In the genomic region with DNA sequence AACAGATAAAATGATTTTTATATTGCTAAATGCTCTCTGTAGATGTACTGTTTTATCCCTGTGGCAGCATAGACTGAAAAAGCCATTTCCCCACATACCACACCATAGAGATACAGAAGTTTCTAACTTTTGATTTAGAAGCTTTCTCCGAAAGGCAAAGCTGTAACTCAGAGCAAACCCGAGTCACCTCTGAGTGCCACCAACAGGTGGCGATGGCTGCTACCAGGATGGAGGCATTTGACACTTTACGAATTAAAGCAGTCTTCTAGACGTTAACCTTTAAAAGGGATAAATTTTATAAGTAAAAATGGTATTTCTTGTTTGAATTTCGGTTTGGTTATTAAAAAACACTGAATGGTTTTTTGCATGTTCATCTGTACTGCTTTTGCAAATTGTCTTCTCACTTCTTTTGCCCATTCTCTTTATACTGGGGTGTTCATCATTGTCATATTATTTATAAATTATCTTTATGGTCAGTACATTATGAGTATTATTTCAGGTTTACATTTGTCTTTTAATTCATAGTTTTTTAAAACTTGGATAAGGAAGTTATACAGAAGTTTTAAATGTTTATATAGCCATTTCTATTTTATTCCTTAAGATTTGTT, we compare ENCODE assay signal across 8 cellular contexts.
DNase-seq lines count a peak whose midpoint lies in the region; ATAC-seq and TF ChIP-seq lines count a peak whose summit lies in the region.

No MANE protein-coding gene starts in this region.

- TF ChIP-seq CTCF in AG04449 (IDR thresholded peaks at IDR 0.05; ENCODE audit: insufficient read depth, low read length, missing control alignments) (peak; percentile 73), colonic mucosa (IDR thresholded peaks at IDR 0.05) (peak; percentile 45)

- no peak overlapping the region for H4K8ac ChIP-seq in mesenchymal stem cell (ENCODE audit: low read length)

- H2BK15ac ChIP-seq in mesenchymal stem cell (ENCODE audit: low read depth, poor library complexity, severe bottlenecking): no peak overlapping the region

- no peak overlapping the region for H4K91ac ChIP-seq in mesenchymal stem cell (ENCODE audit: low read length)

- no peak overlapping the region for H3K27ac Mint-ChIP-seq in T-helper 2 cell treated with Interferon-gamma antibody and Interleukin-4, amounts not matched to agents 5 μg/mL and 100 μg/mL, for 36 hours

- no peak overlapping the region for H3K23ac ChIP-seq in mesenchymal stem cell (ENCODE audit: low read length in 2 of 2)

- no peak overlapping the region for H3K18ac ChIP-seq in mesenchymal stem cell (ENCODE audit: low read depth in 1 of 2, low read length in 2 of 2)

- H3K4me1 ChIP-seq in NT2/D1 (ENCODE audit: insufficient read depth, insufficient read length): no peaks in the 10 kb centered on the region
- H3K4me1 ChIP-seq in colonic mucosa: no peaks in the 10 kb centered on the region
- no peaks in the 10 kb centered on the region for H3K4me1 ChIP-seq in mesenchymal stem cell (ENCODE audit: control insufficient read depth, insufficient read depth, low read depth, low read length)

- CTCF ChIA-PET in AG04449 (lab: Yijun Ruan, JAX): interaction anchor here (0.6 to 3.3 kb wide), 21 partner anchors 9 to 895 kb away, joined by 3 to 14 read pairs (median 3); no protein-coding TSS in a partner anchor

- no peak overlapping the region for H3K4me3 Mint-ChIP-seq in T-helper 2 cell treated with Interferon-gamma antibody and Interleukin-4, amounts not matched to agents 5 μg/mL and 100 μg/mL, for 36 hours

- H3K9me3 Mint-ChIP-seq in T-helper 2 cell treated with Interferon-gamma antibody and Interleukin-4, amounts not matched to agents 5 μg/mL and 100 μg/mL, for 36 hours: no peaks in the 10 kb centered on the region

- no peak overlapping the region for H3K4me2 ChIP-seq in mesenchymal stem cell (ENCODE audit: low read length, poor library complexity, severe bottlenecking)

- no peak overlapping the region for H2AK5ac ChIP-seq in mesenchymal stem cell (ENCODE audit: low read length, severe bottlenecking)

- intact Hi-C loops in colonic mucosa (cut with DNase I): loop anchor here (5.0 kb wide), 1 partner anchor 894 kb away; no protein-coding TSS in a partner anchor

- no peaks in the 10 kb centered on the region for H3K79me1 ChIP-seq in mesenchymal stem cell (replicated peaks; ENCODE audit: low read length, poor library complexity, severe bottlenecking)

- H3K9ac ChIP-seq in NT2/D1 (ENCODE audit: insufficient read length, low read depth) (no peak overlapping the region), colonic mucosa (ENCODE audit: low read depth in 2 of 2, low read length in 2 of 2) (no peak overlapping the region), mesenchymal stem cell (ENCODE audit: low read length) (no peak overlapping the region)

- H3K27ac ChIP-seq in colonic mucosa: no peak overlapping the region
- no peak overlapping the region for H3K27ac ChIP-seq in mesenchymal stem cell (ENCODE audit: low read length, poor library complexity, severe bottlenecking)

- no peak overlapping the region for H2BK120ac ChIP-seq in mesenchymal stem cell (ENCODE audit: low read depth, low read length)

- H3K36me3 Mint-ChIP-seq in T-helper 2 cell treated with Interferon-gamma antibody and Interleukin-4, amounts not matched to agents 5 μg/mL and 100 μg/mL, for 36 hours (ENCODE audit: low read depth): no peaks in the 10 kb centered on the region

- H3K9me3 ChIP-seq in NT2/D1 (ENCODE audit: insufficient read depth, low read length) (no peaks in the 10 kb centered on the region), colonic mucosa (no peaks in the 10 kb centered on the region), mesenchymal stem cell (ENCODE audit: control insufficient read depth, low read length) (no peaks in the 10 kb centered on the region)

- H2AFZ ChIP-seq in mesenchymal stem cell (ENCODE audit: low read depth, low read length): no peak overlapping the region

- H2BK5ac ChIP-seq in mesenchymal stem cell (ENCODE audit: low read depth, low read length, poor library complexity, severe bottlenecking): no peak overlapping the region

- peaks cover 3% of the 10 kb centered on the region for H3K27me3 Mint-ChIP-seq in T-helper 2 cell treated with Interferon-gamma antibody and Interleukin-4, amounts not matched to agents 5 μg/mL and 100 μg/mL, for 36 hours (ENCODE audit: low read depth)

- H3K4ac ChIP-seq in mesenchymal stem cell (ENCODE audit: low read depth in 1 of 2, low read length in 2 of 2): no peak overlapping the region

- no peaks in the 10 kb centered on the region for H3K4me1 Mint-ChIP-seq in T-helper 2 cell treated with Interferon-gamma antibody and Interleukin-4, amounts not matched to agents 5 μg/mL and 100 μg/mL, for 36 hours (ENCODE audit: low read depth)

- H2BK12ac ChIP-seq in mesenchymal stem cell (ENCODE audit: low read length in 2 of 2): no peak overlapping the region

- WGBS in mesenchymal stem cell: 10% methylated on average over 4 of the region's 6 CpGs

- H3K27me3 ChIP-seq in NT2/D1 (ENCODE audit: insufficient read depth, insufficient read length) (no peaks in the 10 kb centered on the region), colonic mucosa (no peaks in the 10 kb centered on the region), mesenchymal stem cell (ENCODE audit: control insufficient read depth in 1 of 2, insufficient read depth in 1 of 2, low read length in 2 of 2) (peaks cover 0 to 5% of the 10 kb centered on the region in 2 experiments)

- DNase-seq in AG04449 (ENCODE audit: low read depth, low spot score) (peak; percentile 4), GM03348 (ENCODE audit: low spot score) (peak; percentile 68), NT2/D1 (ENCODE audit: low read depth, low spot score) (peak; percentile 15), colonic mucosa (peak; percentile 21), mesenchymal stem cell (peak; percentile 57), 8988T (no peak)
- DNase-seq in T-helper 2 cell treated with Interferon-gamma antibody and Interleukin-4, amounts not matched to agents 5 μg/mL and 100 μg/mL, for 36 hours (ENCODE audit: low spot score): no peak

- H3K4me3 ChIP-seq in AG04449 (ENCODE audit: low read depth, low read length) (no peak overlapping the region), NT2/D1 (ENCODE audit: insufficient read length, low read depth) (no peak overlapping the region), colonic mucosa (no peak overlapping the region), mesenchymal stem cell (ENCODE audit: insufficient read depth in 1 of 2, low read depth in 1 of 2, low read length in 2 of 2) (no peak overlapping the region)

- no peak overlapping the region for H3K14ac ChIP-seq in mesenchymal stem cell (ENCODE audit: low read length in 2 of 2)

- peak; percentile 71 for ATAC-seq in HG02938 (IDR thresholded peaks at IDR 0.05; ENCODE audit: unreplicated experiment)

- H3K36me3 ChIP-seq in NT2/D1 (ENCODE audit: insufficient read depth, insufficient read length, low read length) (no peaks in the 10 kb centered on the region), colonic mucosa (no peaks in the 10 kb centered on the region), mesenchymal stem cell (ENCODE audit: control insufficient read depth in 1 of 2, insufficient read depth in 2 of 2, low read depth in 1 of 2, low read length in 2 of 2) (no peaks in the 10 kb centered on the region)

- POLR2A ChIA-PET in AG04449 (lab: Yijun Ruan, JAX): interaction anchor here (0.6 kb wide), 1 partner anchor 335 kb away, joined by 3 read pairs; no protein-coding TSS in a partner anchor

Comparison
In these comparisons a context has a peak if more than half of its experiments do, and no peak if none do; other contexts are left out.
1. DNase-seq: peak in AG04449 (single experiment), GM03348 (single experiment), NT2/D1 (single experiment), colonic mucosa (single experiment) and mesenchymal stem cell (single experiment); none in 8988T (single experiment) and T-helper 2 cell treated with Interferon-gamma antibody and Interleukin-4, amounts not matched to agents 5 μg/mL and 100 μg/mL, for 36 hours (single experiment).